21 cellular contexts compared by ENCODE assay signal in genomic region chr11:95571861-95572260, GRCh38.
DNase-seq lines count a peak whose midpoint lies in the region; ATAC-seq, FAIRE-seq and TF ChIP-seq lines count a peak whose summit lies in the region.
"Had no signal": no experiment of that assay in that cellular context is flagged by ENCODE, and none has a peak within 500 bp of the region (broad histone marks: within the 10 kb centered on the region; RNA-seq: fewer than 3 reads in every experiment).

No MANE protein-coding gene starts in this region.

- BruUV-seq in K562 (replicated peaks; lab: Mats Ljungman, UMichigan): no TSS peak

- TF ChIP-seq RAD21 in K562 (CRISPR knock-in tag; conservative IDR thresholded peaks at IDR 0.05 in 1 of 2, IDR thresholded peaks at IDR 0.05 in 1 of 2): no peak

- H3K9me3 Mint-ChIP-seq in nephron: peaks cover 10% of the 10 kb centered on the region

- intact Hi-C loops in K562 (cut with micrococcal nuclease): no loop called here

- no peaks in the 10 kb centered on the region for H4K20me1 ChIP-seq in K562 (replicated peaks; ENCODE audit: control insufficient read depth, insufficient read depth, low read length)

- H3K9ac ChIP-seq in K562 (ENCODE audit: insufficient read depth in 1 of 2, low read depth in 2 of 2, low read length in 2 of 2): no peak overlapping the region

- H3K4me3 Mint-ChIP-seq in nephron: no peak overlapping the region
- H3K4me3 Mint-ChIP-seq: CD8-positive, alpha-beta memory T cell; GM23338; IgD-negative memory B cell had no signal

- peaks cover 71% of the 10 kb centered on the region for H3K4me1 Mint-ChIP-seq in nephron
- H3K4me1 Mint-ChIP-seq: CD8-positive, alpha-beta memory T cell; GM23338; IgD-negative memory B cell had no signal

- no peak overlapping the region for H3K4me2 ChIP-seq in K562 (ENCODE audit: insufficient read depth, low read length)
- H3K4me2 ChIP-seq: GM23338 had no signal

- CTCF ChIA-PET in K562 (lab: Yijun Ruan, JAX; ENCODE audit: low intra/inter-chr PET ratio): no interaction called here

- H3K27me3 Mint-ChIP-seq in nephron (ENCODE audit: low read depth): no peaks in the 10 kb centered on the region
- H3K27me3 Mint-ChIP-seq: IgD-negative memory B cell had no signal

- no peak overlapping the region for H3K27ac ChIP-seq in K562 (ENCODE audit: extremely low read depth, low read depth, low read length)
- peak overlapping the region; percentile 56 for H3K27ac ChIP-seq in substantia nigra (ENCODE audit: low read depth, low read length, poor library complexity, severe bottlenecking)
- H3K27ac ChIP-seq: HL-60 had no signal

- H3K9me3 ChIP-seq in K562 (replicated peaks; ENCODE audit: control insufficient read depth, insufficient read depth, low read depth, low read length): peaks cover 6% of the 10 kb centered on the region; the same call in 1 of the 2 replicates
- H3K9me3 ChIP-seq: BE2C had no signal

- FAIRE-seq in K562 (lab: Jason Lieb, UNC): no peak
- FAIRE-seq: D721Med, GM12892, GM18507, H54 had no signal

- ATAC-seq in K562 (no peak), HG03460 (IDR thresholded peaks at IDR 0.05; ENCODE audit: unreplicated experiment) (no peak)
- ATAC-seq: GM23338 had no signal

- no peaks in the 10 kb centered on the region for H3K9me1 ChIP-seq in K562 (ENCODE audit: control insufficient read depth, insufficient read depth, low read length)

- peak; percentile 18 to 64 for DNase-seq in NCI-H526 (lab: John Stamatoyannopoulos, UW)
- DNase-seq in K562 (ENCODE audit: extremely low read depth in 1 of 4, low spot score in 3 of 4): no peak
- no peak for DNase-seq in substantia nigra (lab: John Stamatoyannopoulos, UW)
- no peak for DNase-seq in ACHN
- DNase-seq: BE2C; C1 segment of cervical spinal cord; Caco-2; CD4-positive, CD25-positive, alpha-beta regulatory T cell; CD8-positive, alpha-beta memory T cell; DMS79; GDM1; HCEC 1CT had no signal

- no peak overlapping the region for H3K4me3 ChIP-seq in K562
- H3K4me3 ChIP-seq: GM23338 had no signal

- TF ChIP-seq EP300 in K562 (IDR thresholded peaks at IDR 0.05; ENCODE audit: low read length): no peak

- H2AFZ ChIP-seq in K562 (ENCODE audit: low read depth, low read length): 0 out of 2 replicates have a peak overlapping the region, but pooled peaks have one; percentile 16
- H2AFZ ChIP-seq: GM23338 had no signal

- POLR2A ChIA-PET in K562 (lab: Yijun Ruan, JAX): interaction anchor here (0.6 to 1.3 kb wide), 2 partner anchors 9 to 30 kb away, joined by 4 read pairs; no protein-coding TSS in a partner anchor

- no peak for TF ChIP-seq POLR2A in K562 (conservative IDR thresholded peaks at IDR 0.05)

- in situ Hi-C loops in K562 (cut with MboI): no loop called here
- in situ Hi-C loops in ACHN (cut with HindIII; ENCODE audit: low pct_ligation_motif_present, low pct_unique_long_range_greater_than_20kb, low sequenced_read_pairs): no loop called here

- H3K36me3 ChIP-seq in K562 (ENCODE audit: control insufficient read depth, insufficient read depth, low read length): no peaks in the 10 kb centered on the region
- H3K36me3 ChIP-seq: BE2C had no signal

- H3K4me1 ChIP-seq in K562 (replicated peaks in 1 of 2; ENCODE audit: control insufficient read depth in 2 of 2, insufficient read depth in 2 of 2, low read length in 2 of 2): peaks cover 0 to 4% of the 10 kb centered on the region in 2 experiments; a peak in 1 of 5 replicates
- H3K4me1 ChIP-seq: BE2C, Caco-2 had no signal

- 6% methylated on average over 1 of the region's 1 CpG for WGBS in K562 (ENCODE audit: insufficient coverage, low coverage, missing lambda C conversion rate)

- no peaks in the 10 kb centered on the region for H3K79me2 ChIP-seq in K562 (ENCODE audit: control insufficient read depth, insufficient read depth, low read length)

- H3K27me3 ChIP-seq in K562 (ENCODE audit: control insufficient read depth in 2 of 2, insufficient read depth in 2 of 2, low read length in 2 of 2): no peaks in the 10 kb centered on the region
- H3K27me3 ChIP-seq: BE2C had no signal

- peak overlapping the region in 2 of 3 experiments; percentile 18 to 72 for H3K27ac Mint-ChIP-seq in nephron
- H3K27ac Mint-ChIP-seq: GM23338, IgD-negative memory B cell had no signal

- TF ChIP-seq CTCF in K562 (IDR thresholded peaks at IDR 0.05 in 2 of 3, conservative IDR thresholded peaks at IDR 0.05 in 1 of 3; ENCODE audit: insufficient read depth in 2 of 3, low read depth in 1 of 3, low read length in 3 of 3) (no peak), nephron (IDR thresholded peaks at IDR 0.05; ENCODE audit: unreplicated experiment in 3 of 3) (no peak)

- peaks cover 4% of the 10 kb centered on the region for H3K36me3 Mint-ChIP-seq in nephron (ENCODE audit: low read depth)
- H3K36me3 Mint-ChIP-seq: CD8-positive, alpha-beta memory T cell; IgD-negative memory B cell had no signal

TF ChIP-seq in K562, 482 proteins besides CTCF, POLR2A, EP300 and RAD21:
- TF ChIP-seq, protein P1, sequence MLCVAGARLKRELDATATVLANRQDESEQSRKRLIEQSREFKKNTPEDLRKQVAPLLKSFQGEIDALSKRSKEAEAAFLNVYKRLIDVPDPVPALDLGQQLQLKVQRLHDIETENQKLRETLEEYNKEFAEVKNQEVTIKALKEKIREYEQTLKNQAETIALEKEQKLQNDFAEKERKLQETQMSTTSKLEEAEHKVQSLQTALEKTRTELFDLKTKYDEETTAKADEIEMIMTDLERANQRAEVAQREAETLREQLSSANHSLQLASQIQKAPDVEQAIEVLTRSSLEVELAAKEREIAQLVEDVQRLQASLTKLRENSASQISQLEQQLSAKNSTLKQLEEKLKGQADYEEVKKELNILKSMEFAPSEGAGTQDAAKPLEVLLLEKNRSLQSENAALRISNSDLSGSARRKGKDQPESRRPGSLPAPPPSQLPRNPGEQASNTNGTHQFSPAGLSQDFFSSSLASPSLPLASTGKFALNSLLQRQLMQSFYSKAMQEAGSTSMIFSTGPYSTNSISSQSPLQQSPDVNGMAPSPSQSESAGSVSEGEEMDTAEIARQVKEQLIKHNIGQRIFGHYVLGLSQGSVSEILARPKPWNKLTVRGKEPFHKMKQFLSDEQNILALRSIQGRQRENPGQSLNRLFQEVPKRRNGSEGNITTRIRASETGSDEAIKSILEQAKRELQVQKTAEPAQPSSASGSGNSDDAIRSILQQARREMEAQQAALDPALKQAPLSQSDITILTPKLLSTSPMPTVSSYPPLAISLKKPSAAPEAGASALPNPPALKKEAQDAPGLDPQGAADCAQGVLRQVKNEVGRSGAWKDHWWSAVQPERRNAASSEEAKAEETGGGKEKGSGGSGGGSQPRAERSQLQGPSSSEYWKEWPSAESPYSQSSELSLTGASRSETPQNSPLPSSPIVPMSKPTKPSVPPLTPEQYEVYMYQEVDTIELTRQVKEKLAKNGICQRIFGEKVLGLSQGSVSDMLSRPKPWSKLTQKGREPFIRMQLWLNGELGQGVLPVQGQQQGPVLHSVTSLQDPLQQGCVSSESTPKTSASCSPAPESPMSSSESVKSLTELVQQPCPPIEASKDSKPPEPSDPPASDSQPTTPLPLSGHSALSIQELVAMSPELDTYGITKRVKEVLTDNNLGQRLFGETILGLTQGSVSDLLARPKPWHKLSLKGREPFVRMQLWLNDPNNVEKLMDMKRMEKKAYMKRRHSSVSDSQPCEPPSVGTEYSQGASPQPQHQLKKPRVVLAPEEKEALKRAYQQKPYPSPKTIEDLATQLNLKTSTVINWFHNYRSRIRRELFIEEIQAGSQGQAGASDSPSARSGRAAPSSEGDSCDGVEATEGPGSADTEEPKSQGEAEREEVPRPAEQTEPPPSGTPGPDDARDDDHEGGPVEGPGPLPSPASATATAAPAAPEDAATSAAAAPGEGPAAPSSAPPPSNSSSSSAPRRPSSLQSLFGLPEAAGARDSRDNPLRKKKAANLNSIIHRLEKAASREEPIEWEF (CRISPR knock-in tag; IDR thresholded peaks at IDR 0.05): no peak
- no peak for TF ChIP-seq CHD2 (IDR thresholded peaks at IDR 0.05; ENCODE audit: low read depth, low read length)
- TF ChIP-seq MAFG (tag; conservative IDR thresholded peaks at IDR 0.05): no peak
- TF ChIP-seq, protein P2, sequence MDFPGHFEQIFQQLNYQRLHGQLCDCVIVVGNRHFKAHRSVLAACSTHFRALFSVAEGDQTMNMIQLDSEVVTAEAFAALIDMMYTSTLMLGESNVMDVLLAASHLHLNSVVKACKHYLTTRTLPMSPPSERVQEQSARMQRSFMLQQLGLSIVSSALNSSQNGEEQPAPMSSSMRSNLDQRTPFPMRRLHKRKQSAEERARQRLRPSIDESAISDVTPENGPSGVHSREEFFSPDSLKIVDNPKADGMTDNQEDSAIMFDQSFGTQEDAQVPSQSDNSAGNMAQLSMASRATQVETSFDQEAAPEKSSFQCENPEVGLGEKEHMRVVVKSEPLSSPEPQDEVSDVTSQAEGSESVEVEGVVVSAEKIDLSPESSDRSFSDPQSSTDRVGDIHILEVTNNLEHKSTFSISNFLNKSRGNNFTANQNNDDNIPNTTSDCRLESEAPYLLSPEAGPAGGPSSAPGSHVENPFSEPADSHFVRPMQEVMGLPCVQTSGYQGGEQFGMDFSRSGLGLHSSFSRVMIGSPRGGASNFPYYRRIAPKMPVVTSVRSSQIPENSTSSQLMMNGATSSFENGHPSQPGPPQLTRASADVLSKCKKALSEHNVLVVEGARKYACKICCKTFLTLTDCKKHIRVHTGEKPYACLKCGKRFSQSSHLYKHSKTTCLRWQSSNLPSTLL (IDR thresholded peaks at IDR 0.05): no peak
- no peak for TF ChIP-seq ZKSCAN8 (CRISPR knock-in tag; IDR thresholded peaks at IDR 0.05)
- TF ChIP-seq, protein P3, sequence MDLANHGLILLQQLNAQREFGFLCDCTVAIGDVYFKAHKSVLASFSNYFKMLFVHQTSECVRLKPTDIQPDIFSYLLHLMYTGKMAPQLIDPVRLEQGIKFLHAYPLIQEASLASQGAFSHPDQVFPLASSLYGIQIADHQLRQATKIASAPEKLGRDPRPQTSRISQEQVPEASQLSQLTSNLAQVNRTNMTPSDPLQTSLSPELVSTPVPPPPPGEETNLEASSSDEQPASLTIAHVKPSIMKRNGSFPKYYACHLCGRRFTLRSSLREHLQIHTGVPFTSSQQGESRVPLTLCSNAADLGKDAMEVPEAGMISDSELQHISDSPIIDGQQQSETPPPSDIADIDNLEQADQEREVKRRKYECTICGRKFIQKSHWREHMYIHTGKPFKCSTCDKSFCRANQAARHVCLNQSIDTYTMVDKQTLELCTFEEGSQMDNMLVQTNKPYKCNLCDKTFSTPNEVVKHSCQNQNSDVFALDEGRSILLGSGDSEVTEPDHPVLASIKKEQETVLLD (IDR thresholded peaks at IDR 0.05): no peak

Comparison
In these comparisons a context has a peak if more than half of its experiments do, and no peak if none do; other contexts are left out.
1. DNase-seq: peak in NCI-H526 (2 of 2); none in K562 (0 of 4), substantia nigra (0 of 49) and ACHN (single experiment).